In genomic region chr2:160372010-160372356, GRCh38 we compare ENCODE assay signal across 15 cellular contexts.
DNase-seq lines count a peak whose midpoint lies in the region; ATAC-seq, FAIRE-seq and TF ChIP-seq lines count a peak whose summit lies in the region.
"Had no signal": no experiment of that assay in that cellular context is flagged by ENCODE, and none has a peak within 500 bp of the region (broad histone marks: within the 10 kb centered on the region; RNA-seq: fewer than 3 reads in every experiment).

No MANE protein-coding gene starts in this region.

- H3K4me1 ChIP-seq in GM23248 (ENCODE audit: insufficient read depth) (peaks cover 98% of the 10 kb centered on the region), astrocyte (ENCODE audit: insufficient read depth, low read length) (peaks cover 83% of the 10 kb centered on the region), lower lobe of right lung (peaks cover 99% of the 10 kb centered on the region), skeletal muscle satellite cell (ENCODE audit: control insufficient read depth, insufficient read depth, low read length) (peaks cover 96% of the 10 kb centered on the region), prostate gland (replicated peaks) (no peaks in the 10 kb centered on the region)

- H3K27ac ChIP-seq in GM23248 (peak overlapping the region; percentile 88), astrocyte (ENCODE audit: low read depth, low read length) (peak overlapping the region; percentile 82), lower lobe of right lung (peak overlapping the region; percentile 73), prostate gland (no peak overlapping the region)
- H3K27ac ChIP-seq: RWPE1 had no signal

- H3K27me3 ChIP-seq in GM23248 (replicated peaks; ENCODE audit: insufficient read depth) (no peaks in the 10 kb centered on the region), astrocyte (ENCODE audit: insufficient read depth, low read length) (no peaks in the 10 kb centered on the region), lower lobe of right lung (ENCODE audit: low read depth) (no peaks in the 10 kb centered on the region), skeletal muscle satellite cell (ENCODE audit: control insufficient read depth, insufficient read depth, low read length) (no peaks in the 10 kb centered on the region), prostate gland (replicated peaks; ENCODE audit: insufficient read depth) (no peaks in the 10 kb centered on the region)

- H3K4me3 Mint-ChIP-seq in astrocyte (ENCODE audit: unreplicated experiment), result no peak overlapping the region
- H3K4me3 Mint-ChIP-seq: activated CD4-positive, alpha-beta memory T cell treated with anti-CD3 and anti-CD28 coated beads, Interleukin-2, amount 10 ng/mL, durations not matched to agents 7 days and 5 days had no signal

- peaks cover 84% of the 10 kb centered on the region for H3F3A ChIP-seq in GM23248 (ENCODE audit: insufficient read depth)

- no peaks in the 10 kb centered on the region for H3K36me3 Mint-ChIP-seq in astrocyte (ENCODE audit: low read depth, unreplicated experiment)

- H3K79me2 ChIP-seq in GM23248 (ENCODE audit: insufficient read depth), result peaks cover 100% of the 10 kb centered on the region
- H3K79me2 ChIP-seq in astrocyte (ENCODE audit: insufficient read depth, low read length), result peaks cover 97% of the 10 kb centered on the region

- peak overlapping the region; percentile 34 for H3K4me2 ChIP-seq in GM23248 (ENCODE audit: unreplicated experiment)
- peak overlapping the region; percentile 64 for H3K4me2 ChIP-seq in astrocyte (ENCODE audit: low read length)
- H3K4me2 ChIP-seq in skeletal muscle satellite cell (ENCODE audit: low read length), result peak overlapping the region; percentile 22

- in situ Hi-C loops in GM23248 (cut with MboI), result no loop called here

- DNase-seq in GM23248, result no peak
- no peak for DNase-seq in astrocyte (ENCODE audit: low read depth)
- no peak for DNase-seq in lower lobe of right lung
- DNase-seq in NCI-H128 (lab: John Stamatoyannopoulos, UW; ENCODE audit: unreplicated experiment), result no peak
- DNase-seq in mesenteric fat pad (ENCODE audit: low spot score), result no peak
- DNase-seq in NCI-H1694 treated with DMSO at 0.1 percent for 48 hours (lab: John Stamatoyannopoulos, UW), result no peak
- no peak for DNase-seq in prostate gland (ENCODE audit: low spot score)
- DNase-seq: activated CD4-positive, alpha-beta memory T cell treated with anti-CD3 and anti-CD28 coated beads, Interleukin-2, amount 10 ng/mL, durations not matched to agents 7 days and 5 days; CD4-positive, CD25-positive, alpha-beta regulatory T cell; NCI-H1930; stimulated activated naive CD4-positive, alpha-beta T cell; T1000 had no signal

- no peak for FAIRE-seq in astrocyte (lab: Jason Lieb, UNC)
- FAIRE-seq: K562 had no signal

- no peak overlapping the region for H2AFZ ChIP-seq in GM23248
- no peak overlapping the region for H2AFZ ChIP-seq in astrocyte (ENCODE audit: low read depth, low read length)

- H3K36me3 ChIP-seq in GM23248 (ENCODE audit: low read depth) (no peaks in the 10 kb centered on the region), astrocyte (ENCODE audit: insufficient read depth, low read length) (no peaks in the 10 kb centered on the region), lower lobe of right lung (no peaks in the 10 kb centered on the region), skeletal muscle satellite cell (ENCODE audit: insufficient read depth, low read length) (no peaks in the 10 kb centered on the region), prostate gland (no peaks in the 10 kb centered on the region)

- H3K4me3 ChIP-seq in GM23248 (peak overlapping the region; percentile 11; the same call in 1 of the 2 replicates), astrocyte (ENCODE audit: insufficient read depth, low read depth, low read length) (no peak overlapping the region), lower lobe of right lung (no peak overlapping the region), skeletal muscle satellite cell (ENCODE audit: low read length) (no peak overlapping the region), prostate gland (no peak overlapping the region)
- H3K4me3 ChIP-seq: K562 had no signal

- H3K9me2 ChIP-seq in GM23248 (ENCODE audit: insufficient read depth), result no peaks in the 10 kb centered on the region

- peaks cover 81% of the 10 kb centered on the region for H3K4me1 Mint-ChIP-seq in astrocyte (ENCODE audit: low read depth, unreplicated experiment)

- 0 out of 2 replicates have a peak, but pooled peaks cover 4% of the 10 kb centered on the region for H4K20me1 ChIP-seq in GM23248 (ENCODE audit: insufficient read depth)
- H4K20me1 ChIP-seq in astrocyte (ENCODE audit: insufficient read depth, low read length), result peaks cover 48% of the 10 kb centered on the region

- intact Hi-C loops in lower lobe of right lung (cut with DNase I) (no loop called here), prostate gland (cut with DNase I) (no loop called here)

- H3K9me3 Mint-ChIP-seq in astrocyte (ENCODE audit: unreplicated experiment), result no peaks in the 10 kb centered on the region
- H3K9me3 Mint-ChIP-seq: activated CD4-positive, alpha-beta memory T cell treated with anti-CD3 and anti-CD28 coated beads, Interleukin-2, amount 10 ng/mL, durations not matched to agents 7 days and 5 days had no signal

- H3K27me3 Mint-ChIP-seq in astrocyte (ENCODE audit: low read depth, unreplicated experiment), result no peaks in the 10 kb centered on the region
- H3K27me3 Mint-ChIP-seq: activated CD4-positive, alpha-beta memory T cell treated with anti-CD3 and anti-CD28 coated beads, Interleukin-2, amount 10 ng/mL, durations not matched to agents 7 days and 5 days; CD4-positive, CD25-positive, alpha-beta regulatory T cell had no signal

- TF ChIP-seq CTCF in astrocyte (IDR thresholded peaks at IDR 0.05; ENCODE audit: insufficient read depth, low read depth, low read length) (no peak), lower lobe of right lung (IDR thresholded peaks at IDR 0.05) (no peak), prostate gland (IDR thresholded peaks at IDR 0.05) (no peak)

- ATAC-seq in lower lobe of right lung, result no peak
- ATAC-seq: K562 had no signal

- H3K9ac ChIP-seq in GM23248, result peak overlapping the region; percentile 20
- H3K9ac ChIP-seq in astrocyte (ENCODE audit: low read length), result peak overlapping the region; percentile 63
- H3K9ac ChIP-seq in skeletal muscle satellite cell (ENCODE audit: low read depth, low read length), result peak overlapping the region; percentile 46

- no peak for TF ChIP-seq POLR2A in prostate gland (IDR thresholded peaks at IDR 0.05)

- H3K9me3 ChIP-seq in GM23248 (ENCODE audit: low read depth) (no peaks in the 10 kb centered on the region), astrocyte (ENCODE audit: insufficient read depth, low read depth, low read length) (no peaks in the 10 kb centered on the region), lower lobe of right lung (no peaks in the 10 kb centered on the region), skeletal muscle satellite cell (replicated peaks; ENCODE audit: low read length) (no peaks in the 10 kb centered on the region), prostate gland (no peaks in the 10 kb centered on the region)

- H3K27ac Mint-ChIP-seq in astrocyte (ENCODE audit: unreplicated experiment), result peak overlapping the region; percentile 28
- H3K27ac Mint-ChIP-seq: activated CD4-positive, alpha-beta memory T cell treated with anti-CD3 and anti-CD28 coated beads, Interleukin-2, amount 10 ng/mL, durations not matched to agents 7 days and 5 days had no signal

- 70 to 74% methylated on average over 1 of the region's 1 CpG for WGBS in GM23248 (ENCODE audit: low coverage in 1 of 2, low lambda C conversion rate in 2 of 2, missing lambda C conversion rate in 2 of 2), 2 experiments
- WGBS in prostate gland, result 74% methylated on average over 1 of the region's 1 CpG

Comparison
In these comparisons a context has a peak if more than half of its experiments do, and no peak if none do; other contexts are left out.
1. H3K27ac ChIP-seq: peak in GM23248 (single experiment), astrocyte (single experiment) and lower lobe of right lung (single experiment); none in prostate gland (0 of 2).
2. Peak in every context shown above with its lines, with median percentiles within 50 percentile points of each other: H3K4me2 ChIP-seq and H3K9ac ChIP-seq.